9 cellular contexts compared by ENCODE assay signal in genomic region chr3:192063570-192063969, GRCh38.
DNase-seq lines count a peak whose midpoint lies in the region; ATAC-seq, FAIRE-seq and TF ChIP-seq lines count a peak whose summit lies in the region.
"Had no signal": no experiment of that assay in that cellular context is flagged by ENCODE, and none has a peak within 500 bp of the region (broad histone marks: within the 10 kb centered on the region; RNA-seq: fewer than 3 reads in every experiment).

No MANE protein-coding gene starts in this region.

- H3K4me1 Mint-ChIP-seq in osteocyte (ENCODE audit: unreplicated experiment): peaks cover 13% of the 10 kb centered on the region
- no peaks in the 10 kb centered on the region for H3K4me1 Mint-ChIP-seq in activated naive CD4-positive, alpha-beta T cell treated with anti-CD3 and anti-CD28 coated beads for 36 hours (ENCODE audit: low read depth)

- H3K36me3 ChIP-seq in bronchial epithelial cell (ENCODE audit: control insufficient read depth, insufficient read depth, low read length): no peaks in the 10 kb centered on the region

- ATAC-seq in GM19043 (IDR thresholded peaks at IDR 0.05; ENCODE audit: low read depth, unreplicated experiment): peak; percentile 72
- peak; percentile 72 for ATAC-seq in HG03060 (IDR thresholded peaks at IDR 0.05; ENCODE audit: low read depth, unreplicated experiment)
- ATAC-seq: psoas muscle had no signal

- no peaks in the 10 kb centered on the region for H3K27me3 Mint-ChIP-seq in osteocyte (ENCODE audit: unreplicated experiment)
- H3K27me3 Mint-ChIP-seq in activated naive CD4-positive, alpha-beta T cell treated with anti-CD3 and anti-CD28 coated beads for 36 hours (ENCODE audit: low read depth): no peaks in the 10 kb centered on the region

- FAIRE-seq in bronchial epithelial cell (lab: Jason Lieb, UNC) (no peak), H54 (lab: Jason Lieb, UNC) (no peak)

- no peak for TF ChIP-seq POLR2A in H54 (IDR thresholded peaks at IDR 0.05; ENCODE audit: low read depth, low read length)

- H3K27ac Mint-ChIP-seq in osteocyte (ENCODE audit: unreplicated experiment): peak overlapping the region; percentile 14
- no peak overlapping the region for H3K27ac Mint-ChIP-seq in activated naive CD4-positive, alpha-beta T cell treated with anti-CD3 and anti-CD28 coated beads for 36 hours

- CTCF ChIA-PET in activated naive CD4-positive, alpha-beta T cell treated with anti-CD3 and anti-CD28 coated beads for 36 hours (lab: Charles Lee): no interaction called here

- TF ChIP-seq CTCF in bronchial epithelial cell (IDR thresholded peaks at IDR 0.05; ENCODE audit: insufficient read depth, low read length, severe bottlenecking): no peak
- no peak for TF ChIP-seq CTCF in osteocyte (IDR thresholded peaks at IDR 0.05)

- H3K36me3 Mint-ChIP-seq in osteocyte (ENCODE audit: unreplicated experiment): no peaks in the 10 kb centered on the region
- no peaks in the 10 kb centered on the region for H3K36me3 Mint-ChIP-seq in activated naive CD4-positive, alpha-beta T cell treated with anti-CD3 and anti-CD28 coated beads for 36 hours (ENCODE audit: low read depth)

- H3K4me3 ChIP-seq in bronchial epithelial cell (ENCODE audit: low read depth, low read length): no peak overlapping the region
- H3K4me3 ChIP-seq: psoas muscle had no signal

- DNase-seq in bronchial epithelial cell (ENCODE audit: low read depth) (peak; percentile 36), osteocyte (ENCODE audit: extremely low spot score, unreplicated experiment) (no peak), NCI-H1048 (lab: John Stamatoyannopoulos, UW) (no peak), H54 (ENCODE audit: insufficient read length, low spot score) (no peak)
- no peak for DNase-seq in activated naive CD4-positive, alpha-beta T cell treated with anti-CD3 and anti-CD28 coated beads for 36 hours
- DNase-seq in activated naive CD4-positive, alpha-beta T cell treated with anti-CD3 and anti-CD28 coated beads, Interleukin-2, amount 50 U/mL, for 16 hours: no peak

- intact Hi-C loops in activated naive CD4-positive, alpha-beta T cell treated with anti-CD3 and anti-CD28 coated beads for 36 hours (cut with micrococcal nuclease): no loop called here

- peak overlapping the region; percentile 60 for H3K4me3 Mint-ChIP-seq in osteocyte (ENCODE audit: unreplicated experiment)
- H3K4me3 Mint-ChIP-seq in activated naive CD4-positive, alpha-beta T cell treated with anti-CD3 and anti-CD28 coated beads for 36 hours: no peak overlapping the region

- no peaks in the 10 kb centered on the region for H3K27me3 ChIP-seq in bronchial epithelial cell (ENCODE audit: control insufficient read depth, insufficient read depth, low read length)

- H3K9me3 Mint-ChIP-seq in osteocyte (ENCODE audit: unreplicated experiment): no peaks in the 10 kb centered on the region
- no peaks in the 10 kb centered on the region for H3K9me3 Mint-ChIP-seq in activated naive CD4-positive, alpha-beta T cell treated with anti-CD3 and anti-CD28 coated beads for 36 hours
